ENCODE assay signal across 20 cellular contexts in genomic region chr18:76873713-76874112, GRCh38.
"Had no signal": no experiment of that assay in that cellular context is flagged by ENCODE, and none has a peak within 500 bp of the region (broad histone marks: within the 10 kb centered on the region; RNA-seq: fewer than 3 reads in every experiment).

No MANE protein-coding gene starts in this region.

- ATAC-seq: gastrocnemius medialis had no signal

- DNase-seq: activated B cell treated with CpG ODN at 0.5 μM for 24 hours; activated CD8-positive, alpha-beta memory T cell treated with anti-CD3 and anti-CD28 coated beads for 24 hours; activated gamma-delta T cell; activated T-cell treated with anti-CD3 and anti-CD28 coated beads for 4 hours; adrenal gland; central memory CD4-positive, alpha-beta T cell; effector CD8-positive, alpha-beta T cell; gastrocnemius medialis; heart right ventricle; left ventricle myocardium inferior; mesenchymal stem cell; ovary; stimulated activated CD4-positive, alpha-beta T cell treated with anti-CD3 and anti-CD28 coated beads, Interleukin-12 subunit alpha, Interleukin-12 subunit beta, amount 100 ng/mL, for 4 hours; stomach; T-helper 1 cell; uterus had no signal

- H3K9me3 Mint-ChIP-seq: activated B cell treated with CpG ODN at 0.5 μM for 24 hours had no signal

- H3K4me1 ChIP-seq: adrenal gland, gastrocnemius medialis, heart right ventricle, left ventricle myocardium inferior, stomach, uterus had no signal

- H3K27ac ChIP-seq: adrenal gland, coronary artery, epithelial cell of prostate, gastrocnemius medialis, heart right ventricle, left ventricle myocardium inferior, ovary, SK-N-MC, stomach, thoracic aorta, uterus had no signal

- H3K27ac Mint-ChIP-seq: activated B cell treated with CpG ODN at 0.5 μM for 24 hours had no signal

- H3K36me3 ChIP-seq: adrenal gland, ovary, thoracic aorta, uterus had no signal

- H3K4me3 ChIP-seq: adrenal gland, coronary artery, gastrocnemius medialis, heart right ventricle, left ventricle myocardium inferior, ovary, SK-N-MC, stomach, thoracic aorta, uterus had no signal

- H3K27me3 Mint-ChIP-seq: activated B cell treated with CpG ODN at 0.5 μM for 24 hours had no signal

- H3K4me1 Mint-ChIP-seq: activated B cell treated with CpG ODN at 0.5 μM for 24 hours had no signal

- H3K27me3 ChIP-seq: adrenal gland, gastrocnemius medialis, heart right ventricle, ovary, stomach, uterus had no signal

- H3K9me3 ChIP-seq: adrenal gland, gastrocnemius medialis, heart right ventricle, left ventricle myocardium inferior, ovary, stomach, thoracic aorta, uterus had no signal

- H3K4me3 Mint-ChIP-seq: activated B cell treated with CpG ODN at 0.5 μM for 24 hours had no signal
